8 cellular contexts compared by ENCODE assay signal in the genomic region with DNA sequence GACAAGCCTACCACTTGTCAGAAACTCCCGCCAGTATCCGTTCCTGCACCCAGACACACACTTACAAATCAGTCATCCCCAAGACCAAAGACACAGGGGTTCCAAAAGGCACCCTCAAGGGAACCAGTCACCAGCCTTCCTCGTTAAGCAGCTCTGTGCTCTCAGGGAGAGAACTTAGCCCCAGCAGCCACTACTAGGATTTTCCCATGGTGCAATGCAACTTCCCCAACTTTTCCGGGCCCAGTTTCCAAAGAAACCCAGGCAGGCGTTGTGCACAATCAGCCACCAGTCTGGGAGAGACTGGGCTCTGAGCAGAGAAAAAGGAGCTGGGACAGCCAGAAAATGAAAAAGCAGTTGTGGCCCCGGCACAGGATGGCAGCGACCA. TPM values are rescaled to one million over a fixed set of nuclear protein-coding genes. Genes with fewer than 3 reads are reported as not detected.
DNase-seq lines count a peak whose midpoint lies in the region; ATAC-seq, FAIRE-seq and TF ChIP-seq lines count a peak whose summit lies in the region.

No MANE protein-coding gene starts in this region.

- H3K27me3 ChIP-seq in PC-3 (ENCODE audit: low read length) (no peaks in the 10 kb centered on the region), endodermal cell (ENCODE audit: control insufficient read depth, insufficient read depth, low read length, poor library complexity, severe bottlenecking) (peaks cover 10% of the 10 kb centered on the region)

- H3K9me3 Mint-ChIP-seq in endodermal cell: no peaks in the 10 kb centered on the region
- no peaks in the 10 kb centered on the region for H3K9me3 Mint-ChIP-seq in mesothelial cell of epicardium

- no peak for TF ChIP-seq CTCF in PC-3 (conservative IDR thresholded peaks at IDR 0.05; ENCODE audit: low read depth, low read length)
- TF ChIP-seq CTCF in endodermal cell (conservative IDR thresholded peaks at IDR 0.05): no peak
- TF ChIP-seq CTCF in mesothelial cell of epicardium (IDR thresholded peaks at IDR 0.05; ENCODE audit: unreplicated experiment): no peak

- H3K9ac ChIP-seq in ES-I3 (ENCODE audit: low read depth, low read length) (peak overlapping the region; percentile 93), PC-3 (ENCODE audit: low read length) (peak overlapping the region; percentile 64), endodermal cell (ENCODE audit: extremely low read depth, low read length, poor library complexity, severe bottlenecking) (peak overlapping the region; percentile 38)

- peak; percentile 80 for DNase-seq in PC-3
- no peak for DNase-seq in endodermal cell
- no peak for DNase-seq in mesothelial cell of epicardium (ENCODE audit: low spot score in 2 of 2, unreplicated experiment in 2 of 2)
- DNase-seq in urothelium cell line (ENCODE audit: low spot score): peak; percentile 61
- no peak for DNase-seq in activated gamma-delta T cell treated with Interleukin-2 at 50 U/mL for 16 hours

- H3K27ac ChIP-seq in PC-3 (ENCODE audit: low read length) (no peak overlapping the region), endodermal cell (ENCODE audit: low read depth, low read length) (no peak overlapping the region)

- peaks cover 9% of the 10 kb centered on the region for H3K27me3 Mint-ChIP-seq in endodermal cell (ENCODE audit: insufficient read depth)
- H3K27me3 Mint-ChIP-seq in mesothelial cell of epicardium (ENCODE audit: low read depth): no peaks in the 10 kb centered on the region

- ATAC-seq in PC-3 (peak; percentile 31), GM19351 (IDR thresholded peaks at IDR 0.05; ENCODE audit: unreplicated experiment) (no peak), GM18873 (IDR thresholded peaks at IDR 0.05; ENCODE audit: low FRiP score, unreplicated experiment) (no peak)

- peaks cover 58% of the 10 kb centered on the region for H3K79me2 ChIP-seq in PC-3 (ENCODE audit: low read length)

- peak overlapping the region; percentile 91 for H3K4me2 ChIP-seq in PC-3 (ENCODE audit: low read length)

- peaks cover 31% of the 10 kb centered on the region for H3K4me1 Mint-ChIP-seq in endodermal cell
- peaks cover 24% of the 10 kb centered on the region for H3K4me1 Mint-ChIP-seq in mesothelial cell of epicardium

- POLR2A ChIA-PET in PC-3 (lab: Charles Lee; ENCODE audit: unreplicated experiment): no interaction called here

- intact Hi-C loops in PC-3 (cut with micrococcal nuclease): loop anchor here (1.0 to 10.0 kb wide), 2 partner anchors 18 to 761 kb away; no protein-coding TSS in a partner anchor

- no peaks in the 10 kb centered on the region for H3K9me2 ChIP-seq in PC-3 (replicated peaks; ENCODE audit: low read length)

- H3K9me3 ChIP-seq in ES-I3 (ENCODE audit: control insufficient read depth, insufficient read depth, low read length) (no peaks in the 10 kb centered on the region), PC-3 (ENCODE audit: low read length) (no peaks in the 10 kb centered on the region), endodermal cell (ENCODE audit: control insufficient read depth, low read length) (no peaks in the 10 kb centered on the region)

- FAIRE-seq in urothelium cell line (lab: Jason Lieb, UNC): no peak

- peaks cover 34% of the 10 kb centered on the region for H3K4me1 ChIP-seq in ES-I3 (ENCODE audit: insufficient read depth, low read length)
- H3K4me1 ChIP-seq in PC-3 (ENCODE audit: insufficient read depth, low read length): peaks cover 50% of the 10 kb centered on the region
- H3K4me1 ChIP-seq in endodermal cell (ENCODE audit: control insufficient read depth, insufficient read depth, low read length): peaks cover 9% of the 10 kb centered on the region

- WGBS in endodermal cell (ENCODE audit: insufficient coverage in 1 of 2, insufficient read length in 1 of 2), 2 experiments: 38 to 53% methylated on average over 4 to 7 of the region's 7 CpGs

- H2AFZ ChIP-seq in PC-3 (ENCODE audit: low read length): peak overlapping the region; percentile 60

- H3K36me3 Mint-ChIP-seq in endodermal cell (ENCODE audit: low read depth) (peaks cover 6% of the 10 kb centered on the region), mesothelial cell of epicardium (no peaks in the 10 kb centered on the region)

- H3K27ac Mint-ChIP-seq in endodermal cell: peak overlapping the region; percentile 40
- peak overlapping the region; percentile 70 for H3K27ac Mint-ChIP-seq in mesothelial cell of epicardium

- peak overlapping the region; percentile 75 for H3K4me3 Mint-ChIP-seq in endodermal cell
- peak overlapping the region; percentile 81 for H3K4me3 Mint-ChIP-seq in mesothelial cell of epicardium

- H3K36me3 ChIP-seq in ES-I3 (ENCODE audit: insufficient read depth, low read length) (peaks cover 7% of the 10 kb centered on the region; the same call in 1 of the 2 replicates), PC-3 (ENCODE audit: low read depth, low read length) (peaks cover 6% of the 10 kb centered on the region; the same call in 1 of the 2 replicates), endodermal cell (ENCODE audit: control insufficient read depth, insufficient read depth, low read length) (peaks cover 4% of the 10 kb centered on the region)

- H3F3A ChIP-seq in PC-3 (ENCODE audit: low read length, unreplicated experiment): peaks cover under 1% of the 10 kb centered on the region

- CTCF ChIA-PET in PC-3 (lab: Charles Lee): interaction anchor here (1.0 to 2.6 kb wide), 4 partner anchors 14 to 104 kb away, joined by 4 to 11 read pairs (median 7); a partner anchor contains a TSS

- peaks cover 47% of the 10 kb centered on the region for H4K20me1 ChIP-seq in PC-3 (ENCODE audit: low read length)

- peak overlapping the region; percentile 74 for H3K4me3 ChIP-seq in PC-3 (ENCODE audit: low read length)
- peak overlapping the region; percentile 82 for H3K4me3 ChIP-seq in endodermal cell (ENCODE audit: low read length)

- BruUV-seq in PC-3 (replicated peaks; lab: Mats Ljungman, UMichigan): no TSS peak

RNA-seq across cellular contexts. Expression of a gene that starts 1.2 kb away (rescaled TPM):
- total RNA-seq in PC-3 (2014; rRNA removed) (118 and 158 TPM in 2 replicates), endodermal cell (10 to 100 TPM; 79.4 to 83.4 TPM), mesothelial cell of epicardium (79.8 to 82.2 TPM (median 80.2 TPM) in 3 replicates)
- 55.8 TPM for polyA plus RNA-seq in endodermal cell (2013, experiment 1 of 2)
- polyA plus RNA-seq in endodermal cell (2013, experiment 2 of 2): 53.5 TPM

Comparison
In these comparisons a context has a peak if more than half of its experiments do, and no peak if none do; other contexts are left out.
1. H3K9ac ChIP-seq: peak in every context shown above with its lines; median percentile 93 in ES-I3; 64 in PC-3; 38 in endodermal cell.
2. DNase-seq: peak in PC-3 (single experiment) and urothelium cell line (single experiment); none in endodermal cell (single experiment), mesothelial cell of epicardium (0 of 2) and activated gamma-delta T cell treated with Interleukin-2 at 50 U/mL for 16 hours (single experiment).